27 cellular contexts compared by ENCODE assay signal in genomic region chr21:45524756-45525152, GRCh38. TPM values are rescaled to one million over a fixed set of nuclear protein-coding genes. Genes with fewer than 3 reads are reported as not detected.
DNase-seq lines count a peak whose midpoint lies in the region; ATAC-seq and TF ChIP-seq lines count a peak whose summit lies in the region.
"Had no signal": no experiment of that assay in that cellular context is flagged by ENCODE, and none has a peak within 500 bp of the region (broad histone marks: within the 10 kb centered on the region; RNA-seq: fewer than 3 reads in every experiment).

No MANE protein-coding gene starts in this region.

- H3K36me3 Mint-ChIP-seq in type B pancreatic cell = peaks cover 34% of the 10 kb centered on the region

- intact Hi-C loops in left ventricle myocardium superior (cut with micrococcal nuclease) = no loop called here

- ATAC-seq in left ventricle myocardium superior (no peak), GM21528 (IDR thresholded peaks at IDR 0.05; ENCODE audit: low FRiP score, unreplicated experiment) (no peak)
- ATAC-seq: activated CD4-positive, CD25-positive, alpha-beta regulatory T cell treated with anti-CD3 and anti-CD28 coated beads, Interleukin-2, amount 50 U/mL, for 24 hours; activated naive CD4-positive, alpha-beta T cell treated with anti-CD3 and anti-CD28 coated beads, Interleukin-2, amount 50 U/mL, for 72 hours; activated T-helper 17 cell treated with anti-CD3 and anti-CD28 coated beads, Interleukin-2, amount 50 U/mL, for 72 hours; natural killer cell; SK-N-SH treated with all-trans-retinoic acid at 6 μM for 48 hours; T-helper 17 cell had no signal

- H3K4me1 Mint-ChIP-seq in type B pancreatic cell (ENCODE audit: unreplicated experiment) = no peaks in the 10 kb centered on the region
- H3K4me1 Mint-ChIP-seq: H9, natural killer cell had no signal

- H3K27ac ChIP-seq in neutrophil = peak overlapping the region; percentile 10
- H3K27ac ChIP-seq: BLaER1 had no signal

- H3K27me3 ChIP-seq in neutrophil = no peaks in the 10 kb centered on the region
- H3K27me3 ChIP-seq: BLaER1, upper lobe of left lung had no signal

- no peaks in the 10 kb centered on the region for H3K27me3 Mint-ChIP-seq in type B pancreatic cell
- H3K27me3 Mint-ChIP-seq: activated CD4-positive, alpha-beta memory T cell treated with anti-CD3 and anti-CD28 coated beads for 36 hours; activated T-helper 17 cell treated with anti-CD3 and anti-CD28 coated beads, Interleukin-2, amount 50 U/mL, for 72 hours; dendritic cell treated with granulocyte-macrophage colony-stimulating factor and Interleukin-4, amounts not matched to agents 40 ng/mL and 50 ng/mL, for 4 days; T-helper 17 cell had no signal

- no peak overlapping the region for H3K27ac Mint-ChIP-seq in type B pancreatic cell
- H3K27ac Mint-ChIP-seq: activated CD4-positive, alpha-beta memory T cell treated with anti-CD3 and anti-CD28 coated beads for 36 hours; activated naive CD4-positive, alpha-beta T cell treated with anti-CD3 and anti-CD28 coated beads, Interleukin-2, amount 50 U/mL, for 72 hours; activated T-helper 17 cell treated with anti-CD3 and anti-CD28 coated beads, Interleukin-2, amount 50 U/mL, for 72 hours; dendritic cell treated with granulocyte-macrophage colony-stimulating factor and Interleukin-4, amounts not matched to agents 40 ng/mL and 50 ng/mL, for 4 days; H9; natural killer cell; T-helper 17 cell had no signal

- H3K9me3 ChIP-seq in neutrophil = no peaks in the 10 kb centered on the region

- TF ChIP-seq CTCF in neutrophil (IDR thresholded peaks at IDR 0.05) (no peak), type B pancreatic cell (conservative IDR thresholded peaks at IDR 0.05) (no peak)

- peak; percentile 1 for DNase-seq in stimulated activated CD4-positive, alpha-beta T cell treated with anti-CD3 and anti-CD28 coated beads, Interleukin-15, amount 100 ng/mL, for 24 hours
- DNase-seq in stimulated activated CD4-positive, alpha-beta T cell treated with anti-CD3 and anti-CD28 coated beads, Interleukin-4, amount 100 ng/mL, for 1 hour = no peak
- DNase-seq in left ventricle myocardium superior (peak; percentile 16), type B pancreatic cell (ENCODE audit: extremely low spot score, unreplicated experiment) (peak; percentile 49), T-helper 1 cell (no peak), GM03348 (ENCODE audit: low spot score) (no peak)
- DNase-seq: activated CD4-positive, alpha-beta memory T cell treated with anti-CD3 and anti-CD28 coated beads for 36 hours; caudate nucleus; H9; MM.1S; natural killer cell; NCI-H1417; NCI-H2029 treated with DMSO at 0.1 percent for 48 hours; NCI-H524 treated with DMSO at 0.1 percent for 48 hours; retina; stimulated activated CD4-positive, alpha-beta T cell treated with anti-CD3 and anti-CD28 coated beads, Interleukin-12 subunit alpha, Interleukin-12 subunit beta, amount 100 ng/mL, for 4 hours; stimulated activated CD4-positive, alpha-beta T cell treated with anti-CD3 and anti-CD28 coated beads, Interleukin-4, amount 100 ng/mL, for 24 hours had no signal

- no peaks in the 10 kb centered on the region for H3K9me3 Mint-ChIP-seq in type B pancreatic cell

- no peak overlapping the region for H3K4me3 Mint-ChIP-seq in type B pancreatic cell
- H3K4me3 Mint-ChIP-seq: activated CD4-positive, alpha-beta memory T cell treated with anti-CD3 and anti-CD28 coated beads for 36 hours; activated T-helper 17 cell treated with anti-CD3 and anti-CD28 coated beads, Interleukin-2, amount 50 U/mL, for 72 hours; dendritic cell treated with granulocyte-macrophage colony-stimulating factor and Interleukin-4, amounts not matched to agents 40 ng/mL and 50 ng/mL, for 4 days; H9; natural killer cell; T-helper 17 cell had no signal

- peaks cover 78% of the 10 kb centered on the region for H3K36me3 ChIP-seq in neutrophil

- no peak overlapping the region for H3K4me3 ChIP-seq in neutrophil (ENCODE audit: low read depth in 1 of 2, low read length in 1 of 2)
- H3K4me3 ChIP-seq: BLaER1, upper lobe of left lung had no signal

- H3K4me1 ChIP-seq in neutrophil (ENCODE audit: control insufficient read depth in 1 of 2, insufficient read depth in 1 of 2, low read depth in 1 of 2, low read length in 1 of 2) = peaks cover 14 to 41% of the 10 kb centered on the region in 2 experiments
- H3K4me1 ChIP-seq: BLaER1 had no signal

RNA-seq across cellular contexts. Expression of gene SLC19A1, which starts 17.5 kb away (rescaled TPM):
- total RNA-seq in left ventricle myocardium superior = 7.6 TPM
- 10.6 and 28.2 TPM in 2 replicates for total RNA-seq in type B pancreatic cell (ENCODE audit: low replicate concordance)

Comparison
In these comparisons a context has a peak if more than half of its experiments do, and no peak if none do; other contexts are left out.
1. DNase-seq: peak in stimulated activated CD4-positive, alpha-beta T cell treated with anti-CD3 and anti-CD28 coated beads, Interleukin-15, amount 100 ng/mL, for 24 hours (single experiment), left ventricle myocardium superior (single experiment) and type B pancreatic cell (single experiment); none in stimulated activated CD4-positive, alpha-beta T cell treated with anti-CD3 and anti-CD28 coated beads, Interleukin-4, amount 100 ng/mL, for 1 hour (single experiment), T-helper 1 cell (0 of 5) and GM03348 (single experiment).